ENCODE assay signal across 2 cellular contexts in genomic region chr3:180854887-180855286, GRCh38.
TF ChIP-seq lines count a peak whose summit lies in the region.

No MANE protein-coding gene starts in this region.

TF ChIP-seq in GM23338, 12 proteins besides CTCF, POLR2A, EP300 and RAD21:
- no peak for TF ChIP-seq ZNF462 (CRISPR knock-in tag; IDR thresholded peaks at IDR 0.05)
- no peak for TF ChIP-seq JUNB (IDR thresholded peaks at IDR 0.05; ENCODE audit: unreplicated experiment)
- no peak for TF ChIP-seq ZNF114 (CRISPR knock-in tag; IDR thresholded peaks at IDR 0.05)
- no peak for TF ChIP-seq CREB1 (CRISPR knock-in tag; IDR thresholded peaks at IDR 0.05; ENCODE audit: low read depth)
- TF ChIP-seq NANOG (IDR thresholded peaks at IDR 0.05; ENCODE audit: borderline replicate concordance), result no peak
- TF ChIP-seq POLR2AphosphoS5 (IDR thresholded peaks at IDR 0.05; ENCODE audit: low read depth), result no peak
- no peak for TF ChIP-seq EZH2phosphoT487 (IDR thresholded peaks at IDR 0.05; ENCODE audit: unreplicated experiment)
- no peak for TF ChIP-seq ZNF331 (CRISPR knock-in tag; IDR thresholded peaks at IDR 0.05; ENCODE audit: low read depth)
- TF ChIP-seq ETS1 (IDR thresholded peaks at IDR 0.05), result no peak
- TF ChIP-seq EZH2 (IDR thresholded peaks at IDR 0.05; ENCODE audit: low read depth, unreplicated experiment), result no peak
- TF ChIP-seq, protein P1, sequence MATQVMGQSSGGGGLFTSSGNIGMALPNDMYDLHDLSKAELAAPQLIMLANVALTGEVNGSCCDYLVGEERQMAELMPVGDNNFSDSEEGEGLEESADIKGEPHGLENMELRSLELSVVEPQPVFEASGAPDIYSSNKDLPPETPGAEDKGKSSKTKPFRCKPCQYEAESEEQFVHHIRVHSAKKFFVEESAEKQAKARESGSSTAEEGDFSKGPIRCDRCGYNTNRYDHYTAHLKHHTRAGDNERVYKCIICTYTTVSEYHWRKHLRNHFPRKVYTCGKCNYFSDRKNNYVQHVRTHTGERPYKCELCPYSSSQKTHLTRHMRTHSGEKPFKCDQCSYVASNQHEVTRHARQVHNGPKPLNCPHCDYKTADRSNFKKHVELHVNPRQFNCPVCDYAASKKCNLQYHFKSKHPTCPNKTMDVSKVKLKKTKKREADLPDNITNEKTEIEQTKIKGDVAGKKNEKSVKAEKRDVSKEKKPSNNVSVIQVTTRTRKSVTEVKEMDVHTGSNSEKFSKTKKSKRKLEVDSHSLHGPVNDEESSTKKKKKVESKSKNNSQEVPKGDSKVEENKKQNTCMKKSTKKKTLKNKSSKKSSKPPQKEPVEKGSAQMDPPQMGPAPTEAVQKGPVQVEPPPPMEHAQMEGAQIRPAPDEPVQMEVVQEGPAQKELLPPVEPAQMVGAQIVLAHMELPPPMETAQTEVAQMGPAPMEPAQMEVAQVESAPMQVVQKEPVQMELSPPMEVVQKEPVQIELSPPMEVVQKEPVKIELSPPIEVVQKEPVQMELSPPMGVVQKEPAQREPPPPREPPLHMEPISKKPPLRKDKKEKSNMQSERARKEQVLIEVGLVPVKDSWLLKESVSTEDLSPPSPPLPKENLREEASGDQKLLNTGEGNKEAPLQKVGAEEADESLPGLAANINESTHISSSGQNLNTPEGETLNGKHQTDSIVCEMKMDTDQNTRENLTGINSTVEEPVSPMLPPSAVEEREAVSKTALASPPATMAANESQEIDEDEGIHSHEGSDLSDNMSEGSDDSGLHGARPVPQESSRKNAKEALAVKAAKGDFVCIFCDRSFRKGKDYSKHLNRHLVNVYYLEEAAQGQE (IDR thresholded peaks at IDR 0.05; ENCODE audit: unreplicated experiment), result no peak
- no peak for TF ChIP-seq STAT1 (IDR thresholded peaks at IDR 0.05; ENCODE audit: unreplicated experiment)
TF ChIP-seq in GM23338: peak in this region for 0.

TF ChIP-seq in WTC11, 78 proteins besides CTCF, POLR2A, EP300 and RAD21 (continued from another document):
- TF ChIP-seq PRDM15 (CRISPR knock-in tag; IDR thresholded peaks at IDR 0.05), result no peak
- no peak for TF ChIP-seq USF2 (CRISPR knock-in tag; IDR thresholded peaks at IDR 0.05)
- TF ChIP-seq, protein P2, sequence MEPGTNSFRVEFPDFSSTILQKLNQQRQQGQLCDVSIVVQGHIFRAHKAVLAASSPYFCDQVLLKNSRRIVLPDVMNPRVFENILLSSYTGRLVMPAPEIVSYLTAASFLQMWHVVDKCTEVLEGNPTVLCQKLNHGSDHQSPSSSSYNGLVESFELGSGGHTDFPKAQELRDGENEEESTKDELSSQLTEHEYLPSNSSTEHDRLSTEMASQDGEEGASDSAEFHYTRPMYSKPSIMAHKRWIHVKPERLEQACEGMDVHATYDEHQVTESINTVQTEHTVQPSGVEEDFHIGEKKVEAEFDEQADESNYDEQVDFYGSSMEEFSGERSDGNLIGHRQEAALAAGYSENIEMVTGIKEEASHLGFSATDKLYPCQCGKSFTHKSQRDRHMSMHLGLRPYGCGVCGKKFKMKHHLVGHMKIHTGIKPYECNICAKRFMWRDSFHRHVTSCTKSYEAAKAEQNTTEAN (CRISPR knock-in tag; IDR thresholded peaks at IDR 0.05), result no peak
- no peak for TF ChIP-seq PRRX2 (CRISPR knock-in tag; IDR thresholded peaks at IDR 0.05)
- no peak for TF ChIP-seq E2F1 (CRISPR knock-in tag; IDR thresholded peaks at IDR 0.05)
- TF ChIP-seq, protein P3, sequence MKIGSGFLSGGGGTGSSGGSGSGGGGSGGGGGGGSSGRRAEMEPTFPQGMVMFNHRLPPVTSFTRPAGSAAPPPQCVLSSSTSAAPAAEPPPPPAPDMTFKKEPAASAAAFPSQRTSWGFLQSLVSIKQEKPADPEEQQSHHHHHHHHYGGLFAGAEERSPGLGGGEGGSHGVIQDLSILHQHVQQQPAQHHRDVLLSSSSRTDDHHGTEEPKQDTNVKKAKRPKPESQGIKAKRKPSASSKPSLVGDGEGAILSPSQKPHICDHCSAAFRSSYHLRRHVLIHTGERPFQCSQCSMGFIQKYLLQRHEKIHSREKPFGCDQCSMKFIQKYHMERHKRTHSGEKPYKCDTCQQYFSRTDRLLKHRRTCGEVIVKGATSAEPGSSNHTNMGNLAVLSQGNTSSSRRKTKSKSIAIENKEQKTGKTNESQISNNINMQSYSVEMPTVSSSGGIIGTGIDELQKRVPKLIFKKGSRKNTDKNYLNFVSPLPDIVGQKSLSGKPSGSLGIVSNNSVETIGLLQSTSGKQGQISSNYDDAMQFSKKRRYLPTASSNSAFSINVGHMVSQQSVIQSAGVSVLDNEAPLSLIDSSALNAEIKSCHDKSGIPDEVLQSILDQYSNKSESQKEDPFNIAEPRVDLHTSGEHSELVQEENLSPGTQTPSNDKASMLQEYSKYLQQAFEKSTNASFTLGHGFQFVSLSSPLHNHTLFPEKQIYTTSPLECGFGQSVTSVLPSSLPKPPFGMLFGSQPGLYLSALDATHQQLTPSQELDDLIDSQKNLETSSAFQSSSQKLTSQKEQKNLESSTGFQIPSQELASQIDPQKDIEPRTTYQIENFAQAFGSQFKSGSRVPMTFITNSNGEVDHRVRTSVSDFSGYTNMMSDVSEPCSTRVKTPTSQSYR (CRISPR knock-in tag; IDR thresholded peaks at IDR 0.05), result no peak
- TF ChIP-seq, protein P4, sequence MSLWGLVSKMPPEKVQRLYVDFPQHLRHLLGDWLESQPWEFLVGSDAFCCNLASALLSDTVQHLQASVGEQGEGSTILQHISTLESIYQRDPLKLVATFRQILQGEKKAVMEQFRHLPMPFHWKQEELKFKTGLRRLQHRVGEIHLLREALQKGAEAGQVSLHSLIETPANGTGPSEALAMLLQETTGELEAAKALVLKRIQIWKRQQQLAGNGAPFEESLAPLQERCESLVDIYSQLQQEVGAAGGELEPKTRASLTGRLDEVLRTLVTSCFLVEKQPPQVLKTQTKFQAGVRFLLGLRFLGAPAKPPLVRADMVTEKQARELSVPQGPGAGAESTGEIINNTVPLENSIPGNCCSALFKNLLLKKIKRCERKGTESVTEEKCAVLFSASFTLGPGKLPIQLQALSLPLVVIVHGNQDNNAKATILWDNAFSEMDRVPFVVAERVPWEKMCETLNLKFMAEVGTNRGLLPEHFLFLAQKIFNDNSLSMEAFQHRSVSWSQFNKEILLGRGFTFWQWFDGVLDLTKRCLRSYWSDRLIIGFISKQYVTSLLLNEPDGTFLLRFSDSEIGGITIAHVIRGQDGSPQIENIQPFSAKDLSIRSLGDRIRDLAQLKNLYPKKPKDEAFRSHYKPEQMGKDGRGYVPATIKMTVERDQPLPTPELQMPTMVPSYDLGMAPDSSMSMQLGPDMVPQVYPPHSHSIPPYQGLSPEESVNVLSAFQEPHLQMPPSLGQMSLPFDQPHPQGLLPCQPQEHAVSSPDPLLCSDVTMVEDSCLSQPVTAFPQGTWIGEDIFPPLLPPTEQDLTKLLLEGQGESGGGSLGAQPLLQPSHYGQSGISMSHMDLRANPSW (CRISPR knock-in tag; conservative IDR thresholded peaks at IDR 0.05; ENCODE audit: low read depth), result no peak
- no peak for TF ChIP-seq NR3C1 (CRISPR knock-in tag; conservative IDR thresholded peaks at IDR 0.05; ENCODE audit: low read depth)
- TF ChIP-seq PREB (CRISPR knock-in tag; IDR thresholded peaks at IDR 0.05; ENCODE audit: borderline replicate concordance), result no peak
